In genomic region chr10:86721232-86721631, GRCh38 we compare ENCODE assay signal across 1 cellular context.
TF ChIP-seq lines count a peak whose summit lies in the region.

No MANE protein-coding gene starts in this region.

TF ChIP-seq in K562, 482 proteins besides CTCF, POLR2A, EP300 and RAD21 (continued from another document):
- TF ChIP-seq ZBTB33 (CRISPR knock-in tag; IDR thresholded peaks at IDR 0.05), result no peak
- no peak for TF ChIP-seq ZSCAN32 (CRISPR knock-in tag; IDR thresholded peaks at IDR 0.05)
- peak; percentile 85 for TF ChIP-seq CBFA2T3 (IDR thresholded peaks at IDR 0.05)
- TF ChIP-seq PHF8 (IDR thresholded peaks at IDR 0.05; ENCODE audit: borderline replicate concordance, low read length), result no peak
- TF ChIP-seq HMG20A (CRISPR knock-in tag; conservative IDR thresholded peaks at IDR 0.05), result no peak
- TF ChIP-seq MECOM (CRISPR knock-in tag; IDR thresholded peaks at IDR 0.05), result no peak; the same call in 1 of the 2 replicates
- TF ChIP-seq ZBTB40 (IDR thresholded peaks at IDR 0.05), result no peak
- TF ChIP-seq ZBTB40 (CRISPR knock-in tag; IDR thresholded peaks at IDR 0.05), result no peak
- no peak for TF ChIP-seq BRD4 (IDR thresholded peaks at IDR 0.05)
- TF ChIP-seq, protein P1, sequence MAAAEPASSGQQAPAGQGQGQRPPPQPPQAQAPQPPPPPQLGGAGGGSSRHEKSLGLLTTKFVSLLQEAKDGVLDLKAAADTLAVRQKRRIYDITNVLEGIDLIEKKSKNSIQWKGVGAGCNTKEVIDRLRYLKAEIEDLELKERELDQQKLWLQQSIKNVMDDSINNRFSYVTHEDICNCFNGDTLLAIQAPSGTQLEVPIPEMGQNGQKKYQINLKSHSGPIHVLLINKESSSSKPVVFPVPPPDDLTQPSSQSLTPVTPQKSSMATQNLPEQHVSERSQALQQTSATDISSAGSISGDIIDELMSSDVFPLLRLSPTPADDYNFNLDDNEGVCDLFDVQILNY (CRISPR knock-in tag; IDR thresholded peaks at IDR 0.05), result no peak
- no peak for TF ChIP-seq RBFOX2 (IDR thresholded peaks at IDR 0.05; ENCODE audit: low read depth, low read length)
- TF ChIP-seq FOXK2 (conservative IDR thresholded peaks at IDR 0.05 in 1 of 2, IDR thresholded peaks at IDR 0.05 in 1 of 2; ENCODE audit: low read depth in 2 of 2), result no peak
- no peak for TF ChIP-seq KDM5B (IDR thresholded peaks at IDR 0.05; ENCODE audit: insufficient replicate concordance, low read depth, low read length)
